8 cellular contexts compared by ENCODE assay signal in the genomic region with DNA sequence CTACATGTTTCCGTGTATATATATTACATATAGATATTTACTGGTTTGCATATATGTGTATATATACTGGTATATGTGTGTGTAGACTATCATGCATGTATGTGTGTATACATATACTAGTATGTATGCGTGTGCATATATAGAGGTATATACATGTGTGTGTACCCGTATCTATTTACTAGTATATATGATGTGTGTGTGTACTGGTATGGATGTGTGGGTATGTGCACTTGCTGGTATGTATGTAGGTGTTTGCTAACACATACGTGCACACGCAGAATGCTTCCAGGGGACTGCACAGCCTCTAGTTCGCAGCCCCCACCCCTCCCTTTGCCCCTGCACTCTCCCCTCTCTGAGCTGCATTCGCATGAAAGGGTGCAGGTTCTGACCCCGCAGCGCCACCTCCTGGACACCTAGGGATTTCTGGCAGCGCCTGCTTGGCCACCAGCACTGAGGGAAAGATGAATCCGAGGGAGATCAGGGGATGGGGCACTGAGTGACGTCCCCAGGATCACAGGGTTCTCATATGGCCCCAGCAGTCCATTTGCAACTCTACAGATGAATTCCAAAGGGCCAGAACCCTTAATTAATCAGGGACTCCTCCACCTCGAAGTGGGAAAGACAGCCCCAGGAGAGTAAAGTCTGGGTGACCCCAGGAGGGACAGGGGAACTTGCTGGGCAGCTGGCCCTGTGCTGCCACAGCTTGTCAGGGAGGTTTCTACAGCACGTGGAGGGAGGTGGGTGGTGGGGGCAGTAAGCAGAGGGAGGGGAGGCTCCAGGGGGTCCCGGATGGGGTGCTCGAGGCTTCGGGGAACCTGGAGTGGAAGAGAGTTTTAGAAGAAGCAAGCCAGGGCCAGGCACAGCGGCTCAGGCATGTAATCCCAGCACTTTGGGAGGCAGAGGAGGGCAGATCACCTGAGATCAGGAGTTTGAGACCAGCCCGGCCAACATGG.
DNase-seq lines count a peak whose midpoint lies in the region; ATAC-seq and TF ChIP-seq lines count a peak whose summit lies in the region.

No MANE protein-coding gene starts in this region.

- H3K9me3 ChIP-seq in HAP-1 (no peaks in the 10 kb centered on the region), colonic mucosa (no peaks in the 10 kb centered on the region), liver (ENCODE audit: control insufficient read depth in 4 of 4, low read length in 3 of 4) (no peaks in the 10 kb centered on the region)

- H3K27me3 Mint-ChIP-seq in activated CD4-positive, alpha-beta T cell treated with anti-CD3 and anti-CD28 coated beads for 36 hours: peaks cover 11% of the 10 kb centered on the region

- H3K4me3 ChIP-seq in HAP-1 (no peak overlapping the region), colonic mucosa (no peak overlapping the region), liver (ENCODE audit: low read depth in 1 of 3, low read length in 3 of 3) (no peak overlapping the region)

- CTCF ChIA-PET in activated CD4-positive, alpha-beta T cell treated with anti-CD3 and anti-CD28 coated beads for 36 hours (lab: Charles Lee): interaction anchor here (0.7 to 1.8 kb wide), 4 partner anchors 26 to 267 kb away, joined by 3 to 6 read pairs (median 4); no protein-coding TSS in a partner anchor

- H3K36me3 ChIP-seq in HAP-1 (replicated peaks): no peaks in the 10 kb centered on the region
- no peaks in the 10 kb centered on the region for H3K36me3 ChIP-seq in colonic mucosa
- no peaks in the 10 kb centered on the region for H3K36me3 ChIP-seq in liver (ENCODE audit: control insufficient read depth in 4 of 4, insufficient read depth in 3 of 4, low read depth in 1 of 4, low read length in 3 of 4)

- POLR2A ChIA-PET in activated CD4-positive, alpha-beta T cell treated with anti-CD3 and anti-CD28 coated beads for 36 hours (lab: Charles Lee): no interaction called here

- H3K27me3 ChIP-seq in HAP-1 (ENCODE audit: low read depth) (no peaks in the 10 kb centered on the region), colonic mucosa (no peaks in the 10 kb centered on the region), liver (ENCODE audit: control insufficient read depth in 4 of 4, insufficient read depth in 4 of 4, low read length in 3 of 4) (no peaks in the 10 kb centered on the region)

- peak; percentile 73 for ATAC-seq in activated CD4-positive, alpha-beta T cell treated with anti-CD3 and anti-CD28 coated beads for 36 hours
- no peak for ATAC-seq in GM21619 (IDR thresholded peaks at IDR 0.05; ENCODE audit: unreplicated experiment)

- peak; percentile 68 to 83 for TF ChIP-seq RAD21 in liver (IDR thresholded peaks at IDR 0.05)

- no peak overlapping the region for H3K4me3 Mint-ChIP-seq in activated CD4-positive, alpha-beta T cell treated with anti-CD3 and anti-CD28 coated beads for 36 hours

- intact Hi-C loops in activated CD4-positive, alpha-beta T cell treated with anti-CD3 and anti-CD28 coated beads for 36 hours (cut with DNase I, micrococcal nuclease): loop anchor here (1.0 to 10.0 kb wide), 5 partner anchors 195 to 673 kb away; a partner anchor contains a TSS
- intact Hi-C loops in colonic mucosa (cut with DNase I): loop anchor here (5.0 kb wide), 1 partner anchor 267 kb away; no protein-coding TSS in a partner anchor

- no peaks in the 10 kb centered on the region for H3K4me1 Mint-ChIP-seq in activated CD4-positive, alpha-beta T cell treated with anti-CD3 and anti-CD28 coated beads for 36 hours

- no peaks in the 10 kb centered on the region for H3K36me3 Mint-ChIP-seq in activated CD4-positive, alpha-beta T cell treated with anti-CD3 and anti-CD28 coated beads for 36 hours (ENCODE audit: low read depth)

- H3K27ac Mint-ChIP-seq in activated CD4-positive, alpha-beta T cell treated with anti-CD3 and anti-CD28 coated beads for 36 hours: no peak overlapping the region

- H3K9ac ChIP-seq in colonic mucosa (ENCODE audit: low read depth in 2 of 2, low read length in 2 of 2): no peak overlapping the region
- H3K9ac ChIP-seq in liver (ENCODE audit: low read depth in 1 of 2, low read length in 2 of 2): no peak overlapping the region

- in situ Hi-C loops in HAP-1 (cut with MboI; ENCODE audit: low sequenced_read_pairs): loop anchor here (10.0 kb wide), 1 partner anchor 265 kb away; no protein-coding TSS in a partner anchor

- H3K9me3 Mint-ChIP-seq in activated CD4-positive, alpha-beta T cell treated with anti-CD3 and anti-CD28 coated beads for 36 hours (ENCODE audit: low read depth): no peaks in the 10 kb centered on the region

- WGBS in liver: 37% methylated on average over 19 of the region's 19 CpGs

- peaks cover 18% of the 10 kb centered on the region for H3K4me1 ChIP-seq in HAP-1
- H3K4me1 ChIP-seq in colonic mucosa: peaks cover 16% of the 10 kb centered on the region
- H3K4me1 ChIP-seq in liver (ENCODE audit: control insufficient read depth in 4 of 4, insufficient read depth in 4 of 4, low read length in 3 of 4): peaks cover 0 to 8% (median 4%) of the 10 kb centered on the region in 4 donors

- TF ChIP-seq CTCF in colonic mucosa (IDR thresholded peaks at IDR 0.05): peak; percentile 78
- TF ChIP-seq CTCF in liver (IDR thresholded peaks at IDR 0.05; ENCODE audit: low read depth, low read length, missing input control): peak; percentile 63

- H3K27ac ChIP-seq in colonic mucosa: no peak overlapping the region
- H3K27ac ChIP-seq in liver (ENCODE audit: low read depth in 1 of 2, low read length in 2 of 2): no peak overlapping the region

- DNase-seq in COLO829 (ENCODE audit: low spot score): peak; percentile 67
- DNase-seq in HAP-1 (ENCODE audit: low spot score in 2 of 2): peak; percentile 52 to 94
- peak; percentile 71 for DNase-seq in NCI-H2196 (lab: John Stamatoyannopoulos, UW; ENCODE audit: unreplicated experiment)
- peak; percentile 87 for DNase-seq in activated CD4-positive, alpha-beta T cell treated with anti-CD3 and anti-CD28 coated beads for 36 hours
- DNase-seq in colonic mucosa: peak; percentile 92
- DNase-seq in stimulated activated CD8-positive, alpha-beta memory T cell treated with anti-CD3 and anti-CD28 coated beads, Interleukin-12 subunit alpha, Interleukin-12 subunit beta, amount 100 ng/mL, for 24 hours (ENCODE audit: extremely low read depth): peak; percentile 31

TF ChIP-seq in liver, 16 proteins besides CTCF, POLR2A, EP300 and RAD21:
- TF ChIP-seq EGR1 (IDR thresholded peaks at IDR 0.05; ENCODE audit: low read depth in 2 of 2) (no peak), FOXA2 (IDR thresholded peaks at IDR 0.05) (no peak), YY1 (IDR thresholded peaks at IDR 0.05) (no peak), GABPA (IDR thresholded peaks at IDR 0.05 in 1 of 2, conservative IDR thresholded peaks at IDR 0.05 in 1 of 2) (no peak), JUND (IDR thresholded peaks at IDR 0.05) (no peak), TAF1 (conservative IDR thresholded peaks at IDR 0.05) (no peak), HNF4G (IDR thresholded peaks at IDR 0.05) (no peak)
- TF ChIP-seq, protein P1, sequence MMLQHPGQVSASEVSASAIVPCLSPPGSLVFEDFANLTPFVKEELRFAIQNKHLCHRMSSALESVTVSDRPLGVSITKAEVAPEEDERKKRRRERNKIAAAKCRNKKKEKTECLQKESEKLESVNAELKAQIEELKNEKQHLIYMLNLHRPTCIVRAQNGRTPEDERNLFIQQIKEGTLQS (IDR thresholded peaks at IDR 0.05): no peak
- TF ChIP-seq, protein P2, sequence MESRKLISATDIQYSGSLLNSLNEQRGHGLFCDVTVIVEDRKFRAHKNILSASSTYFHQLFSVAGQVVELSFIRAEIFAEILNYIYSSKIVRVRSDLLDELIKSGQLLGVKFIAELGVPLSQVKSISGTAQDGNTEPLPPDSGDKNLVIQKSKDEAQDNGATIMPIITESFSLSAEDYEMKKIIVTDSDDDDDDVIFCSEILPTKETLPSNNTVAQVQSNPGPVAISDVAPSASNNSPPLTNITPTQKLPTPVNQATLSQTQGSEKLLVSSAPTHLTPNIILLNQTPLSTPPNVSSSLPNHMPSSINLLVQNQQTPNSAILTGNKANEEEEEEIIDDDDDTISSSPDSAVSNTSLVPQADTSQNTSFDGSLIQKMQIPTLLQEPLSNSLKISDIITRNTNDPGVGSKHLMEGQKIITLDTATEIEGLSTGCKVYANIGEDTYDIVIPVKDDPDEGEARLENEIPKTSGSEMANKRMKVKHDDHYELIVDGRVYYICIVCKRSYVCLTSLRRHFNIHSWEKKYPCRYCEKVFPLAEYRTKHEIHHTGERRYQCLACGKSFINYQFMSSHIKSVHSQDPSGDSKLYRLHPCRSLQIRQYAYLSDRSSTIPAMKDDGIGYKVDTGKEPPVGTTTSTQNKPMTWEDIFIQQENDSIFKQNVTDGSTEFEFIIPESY (IDR thresholded peaks at IDR 0.05): no peak
- TF ChIP-seq, protein P3, sequence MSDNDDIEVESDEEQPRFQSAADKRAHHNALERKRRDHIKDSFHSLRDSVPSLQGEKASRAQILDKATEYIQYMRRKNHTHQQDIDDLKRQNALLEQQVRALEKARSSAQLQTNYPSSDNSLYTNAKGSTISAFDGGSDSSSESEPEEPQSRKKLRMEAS (IDR thresholded peaks at IDR 0.05): no peak
- TF ChIP-seq, protein P4, sequence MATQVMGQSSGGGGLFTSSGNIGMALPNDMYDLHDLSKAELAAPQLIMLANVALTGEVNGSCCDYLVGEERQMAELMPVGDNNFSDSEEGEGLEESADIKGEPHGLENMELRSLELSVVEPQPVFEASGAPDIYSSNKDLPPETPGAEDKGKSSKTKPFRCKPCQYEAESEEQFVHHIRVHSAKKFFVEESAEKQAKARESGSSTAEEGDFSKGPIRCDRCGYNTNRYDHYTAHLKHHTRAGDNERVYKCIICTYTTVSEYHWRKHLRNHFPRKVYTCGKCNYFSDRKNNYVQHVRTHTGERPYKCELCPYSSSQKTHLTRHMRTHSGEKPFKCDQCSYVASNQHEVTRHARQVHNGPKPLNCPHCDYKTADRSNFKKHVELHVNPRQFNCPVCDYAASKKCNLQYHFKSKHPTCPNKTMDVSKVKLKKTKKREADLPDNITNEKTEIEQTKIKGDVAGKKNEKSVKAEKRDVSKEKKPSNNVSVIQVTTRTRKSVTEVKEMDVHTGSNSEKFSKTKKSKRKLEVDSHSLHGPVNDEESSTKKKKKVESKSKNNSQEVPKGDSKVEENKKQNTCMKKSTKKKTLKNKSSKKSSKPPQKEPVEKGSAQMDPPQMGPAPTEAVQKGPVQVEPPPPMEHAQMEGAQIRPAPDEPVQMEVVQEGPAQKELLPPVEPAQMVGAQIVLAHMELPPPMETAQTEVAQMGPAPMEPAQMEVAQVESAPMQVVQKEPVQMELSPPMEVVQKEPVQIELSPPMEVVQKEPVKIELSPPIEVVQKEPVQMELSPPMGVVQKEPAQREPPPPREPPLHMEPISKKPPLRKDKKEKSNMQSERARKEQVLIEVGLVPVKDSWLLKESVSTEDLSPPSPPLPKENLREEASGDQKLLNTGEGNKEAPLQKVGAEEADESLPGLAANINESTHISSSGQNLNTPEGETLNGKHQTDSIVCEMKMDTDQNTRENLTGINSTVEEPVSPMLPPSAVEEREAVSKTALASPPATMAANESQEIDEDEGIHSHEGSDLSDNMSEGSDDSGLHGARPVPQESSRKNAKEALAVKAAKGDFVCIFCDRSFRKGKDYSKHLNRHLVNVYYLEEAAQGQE (IDR thresholded peaks at IDR 0.05): no peak

Comparison
In these comparisons a context has a peak if more than half of its experiments do, and no peak if none do; other contexts are left out.
1. DNase-seq: peak in every context shown above with its lines; median percentile 92 in colonic mucosa; 87 in activated CD4-positive, alpha-beta T cell treated with anti-CD3 and anti-CD28 coated beads for 36 hours; 73 in HAP-1; 71 in NCI-H2196; 67 in COLO829; 31 in stimulated activated CD8-positive, alpha-beta memory T cell treated with anti-CD3 and anti-CD28 coated beads, Interleukin-12 subunit alpha, Interleukin-12 subunit beta, amount 100 ng/mL, for 24 hours.